Comparison of ENCODE assay signal across 1 cellular context in genomic region chr7:29610031-29610490, GRCh38.
TF ChIP-seq lines count a peak whose summit lies in the region.

No MANE protein-coding gene starts in this region.

TF ChIP-seq in SK-N-SH, 30 proteins besides CTCF, POLR2A, EP300 and RAD21:
- TF ChIP-seq TCF12 (IDR thresholded peaks at IDR 0.05) (peak; percentile 58; the same call in 1 of the 2 replicates), RXRA (IDR thresholded peaks at IDR 0.05; ENCODE audit: borderline replicate concordance, low read depth) (no peak)
- TF ChIP-seq, protein P1, sequence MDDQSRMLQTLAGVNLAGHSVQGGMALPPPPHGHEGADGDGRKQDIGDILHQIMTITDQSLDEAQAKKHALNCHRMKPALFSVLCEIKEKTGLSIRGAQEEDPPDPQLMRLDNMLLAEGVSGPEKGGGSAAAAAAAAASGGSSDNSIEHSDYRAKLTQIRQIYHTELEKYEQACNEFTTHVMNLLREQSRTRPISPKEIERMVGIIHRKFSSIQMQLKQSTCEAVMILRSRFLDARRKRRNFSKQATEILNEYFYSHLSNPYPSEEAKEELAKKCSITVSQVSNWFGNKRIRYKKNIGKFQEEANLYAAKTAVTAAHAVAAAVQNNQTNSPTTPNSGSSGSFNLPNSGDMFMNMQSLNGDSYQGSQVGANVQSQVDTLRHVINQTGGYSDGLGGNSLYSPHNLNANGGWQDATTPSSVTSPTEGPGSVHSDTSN (IDR thresholded peaks at IDR 0.05): peak; percentile 32; the same call in 1 of the 2 replicates
